1 cellular context compared by ENCODE assay signal in genomic region chrX:154373340-154374306, GRCh38.
TF ChIP-seq lines count a peak whose summit lies in the region.

No MANE protein-coding gene starts in this region.

TF ChIP-seq in HEK293, 187 proteins besides CTCF, POLR2A, EP300 and RAD21 (continued from another document and continues in another):
- TF ChIP-seq ZNF274 (IDR thresholded peaks at IDR 0.05; ENCODE audit: low read length) = no peak
- TF ChIP-seq ZNF274 (tag by site-specific recombination; IDR thresholded peaks at IDR 0.05; ENCODE audit: borderline replicate concordance) = no peak
- no peak for TF ChIP-seq KLF7 (tag by site-specific recombination; IDR thresholded peaks at IDR 0.05; ENCODE audit: borderline replicate concordance)
- TF ChIP-seq ZBTB20 (tag by site-specific recombination; IDR thresholded peaks at IDR 0.05) = peak; percentile 65; the same call in 1 of the 2 replicates
- TF ChIP-seq ZNF214 (tag by site-specific recombination; IDR thresholded peaks at IDR 0.05; ENCODE audit: borderline replicate concordance) = no peak
- TF ChIP-seq ZNF585B (tag by site-specific recombination; IDR thresholded peaks at IDR 0.05) = no peak
- TF ChIP-seq MZF1 (tag by site-specific recombination; IDR thresholded peaks at IDR 0.05; ENCODE audit: borderline replicate concordance) = no peak
- no peak for TF ChIP-seq ZBTB7A (tag by site-specific recombination; IDR thresholded peaks at IDR 0.05; ENCODE audit: low read depth)
- peak; percentile 63; the same call in 1 of the 2 replicates for TF ChIP-seq ZNF423 (tag by site-specific recombination; IDR thresholded peaks at IDR 0.05)
- TF ChIP-seq ZFP41 (tag by site-specific recombination; IDR thresholded peaks at IDR 0.05; ENCODE audit: borderline replicate concordance) = no peak
- no peak for TF ChIP-seq SP7 (tag by site-specific recombination; IDR thresholded peaks at IDR 0.05)
- TF ChIP-seq ZNF561 (tag by site-specific recombination; IDR thresholded peaks at IDR 0.05; ENCODE audit: borderline replicate concordance) = no peak
- no peak for TF ChIP-seq EGR2 (tag by site-specific recombination; IDR thresholded peaks at IDR 0.05; ENCODE audit: low read depth)
- no peak for TF ChIP-seq ZNF623 (tag by site-specific recombination; IDR thresholded peaks at IDR 0.05)
- TF ChIP-seq ZNF600 (tag by site-specific recombination; IDR thresholded peaks at IDR 0.05) = peak; percentile 31; the same call in 1 of the 2 replicates
- no peak for TF ChIP-seq ZFHX2 (tag by site-specific recombination; conservative IDR thresholded peaks at IDR 0.05)
- TF ChIP-seq ZNF549 (tag by site-specific recombination; IDR thresholded peaks at IDR 0.05) = no peak
- no peak for TF ChIP-seq PBX3 (CRISPR knock-in tag; IDR thresholded peaks at IDR 0.05)
- no peak for TF ChIP-seq ZXDB (tag by site-specific recombination; IDR thresholded peaks at IDR 0.05)
- TF ChIP-seq KLF9 (tag by site-specific recombination; IDR thresholded peaks at IDR 0.05; ENCODE audit: low read depth) = 0 out of 2 replicates have a peak, but pooled peaks have one; percentile 34
- TF ChIP-seq AEBP2 (tag by site-specific recombination; IDR thresholded peaks at IDR 0.05; ENCODE audit: borderline replicate concordance) = no peak
- no peak for TF ChIP-seq ZNF513 (tag by site-specific recombination; IDR thresholded peaks at IDR 0.05)
- no peak for TF ChIP-seq ZNF24 (tag by site-specific recombination; IDR thresholded peaks at IDR 0.05)
- TF ChIP-seq RBAK (tag by site-specific recombination; IDR thresholded peaks at IDR 0.05) = no peak
- TF ChIP-seq SP2 (tag by site-specific recombination; IDR thresholded peaks at IDR 0.05) = peak; percentile 58
- TF ChIP-seq ZNF184 (tag by site-specific recombination; IDR thresholded peaks at IDR 0.05) = no peak
- peak; percentile 56; the same call in 1 of the 2 replicates for TF ChIP-seq ZNF707 (tag by site-specific recombination; IDR thresholded peaks at IDR 0.05)
- no peak for TF ChIP-seq ZNF280C (tag by site-specific recombination; IDR thresholded peaks at IDR 0.05)
- no peak for TF ChIP-seq ZNF23 (tag by site-specific recombination; IDR thresholded peaks at IDR 0.05; ENCODE audit: borderline replicate concordance)
- TF ChIP-seq IKZF3 (tag by site-specific recombination; IDR thresholded peaks at IDR 0.05) = peak; percentile 80
- TF ChIP-seq ZBTB10 (tag by site-specific recombination; IDR thresholded peaks at IDR 0.05) = no peak
- no peak for TF ChIP-seq FEZF1 (tag by site-specific recombination; IDR thresholded peaks at IDR 0.05)
- TF ChIP-seq KLF17 (tag by site-specific recombination; IDR thresholded peaks at IDR 0.05) = no peak
- no peak for TF ChIP-seq ZNF658 (tag by site-specific recombination; IDR thresholded peaks at IDR 0.05)
- no peak for TF ChIP-seq ZNF37A (tag by site-specific recombination; IDR thresholded peaks at IDR 0.05)
- TF ChIP-seq KLF8 (tag by site-specific recombination; IDR thresholded peaks at IDR 0.05) = no peak
- peak; percentile 39 for TF ChIP-seq ZNF335 (tag by site-specific recombination; conservative IDR thresholded peaks at IDR 0.05)
- TF ChIP-seq HOXD13 (CRISPR knock-in tag; IDR thresholded peaks at IDR 0.05; ENCODE audit: borderline replicate concordance) = no peak
- TF ChIP-seq ZNF366 (tag by site-specific recombination; conservative IDR thresholded peaks at IDR 0.05) = 0 out of 2 replicates have a peak, but pooled peaks have one; percentile 41
- no peak for TF ChIP-seq KLF16 (tag by site-specific recombination; IDR thresholded peaks at IDR 0.05)
- no peak for TF ChIP-seq ZNF132 (tag by site-specific recombination; IDR thresholded peaks at IDR 0.05; ENCODE audit: borderline replicate concordance)
- TF ChIP-seq OVOL3 (tag by site-specific recombination; IDR thresholded peaks at IDR 0.05) = no peak
- no peak for TF ChIP-seq BCL11B (tag by site-specific recombination; IDR thresholded peaks at IDR 0.05; ENCODE audit: low read depth)
- TF ChIP-seq ZSCAN16 (tag by site-specific recombination; IDR thresholded peaks at IDR 0.05) = no peak
- peak; percentile 33 for TF ChIP-seq OSR2 (tag by site-specific recombination; IDR thresholded peaks at IDR 0.05)
- peak; percentile 49; the same call in 1 of the 2 replicates for TF ChIP-seq ZBTB48 (tag by site-specific recombination; IDR thresholded peaks at IDR 0.05)
- peak; percentile 47 for TF ChIP-seq GLIS1 (tag by site-specific recombination; IDR thresholded peaks at IDR 0.05)
- TF ChIP-seq ZNF138 (tag by site-specific recombination; IDR thresholded peaks at IDR 0.05; ENCODE audit: borderline replicate concordance) = no peak
- no peak for TF ChIP-seq KLF1 (tag by site-specific recombination; IDR thresholded peaks at IDR 0.05)
- TF ChIP-seq, protein P1, sequence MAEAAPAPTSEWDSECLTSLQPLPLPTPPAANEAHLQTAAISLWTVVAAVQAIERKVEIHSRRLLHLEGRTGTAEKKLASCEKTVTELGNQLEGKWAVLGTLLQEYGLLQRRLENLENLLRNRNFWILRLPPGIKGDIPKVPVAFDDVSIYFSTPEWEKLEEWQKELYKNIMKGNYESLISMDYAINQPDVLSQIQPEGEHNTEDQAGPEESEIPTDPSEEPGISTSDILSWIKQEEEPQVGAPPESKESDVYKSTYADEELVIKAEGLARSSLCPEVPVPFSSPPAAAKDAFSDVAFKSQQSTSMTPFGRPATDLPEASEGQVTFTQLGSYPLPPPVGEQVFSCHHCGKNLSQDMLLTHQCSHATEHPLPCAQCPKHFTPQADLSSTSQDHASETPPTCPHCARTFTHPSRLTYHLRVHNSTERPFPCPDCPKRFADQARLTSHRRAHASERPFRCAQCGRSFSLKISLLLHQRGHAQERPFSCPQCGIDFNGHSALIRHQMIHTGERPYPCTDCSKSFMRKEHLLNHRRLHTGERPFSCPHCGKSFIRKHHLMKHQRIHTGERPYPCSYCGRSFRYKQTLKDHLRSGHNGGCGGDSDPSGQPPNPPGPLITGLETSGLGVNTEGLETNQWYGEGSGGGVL (tag by site-specific recombination; IDR thresholded peaks at IDR 0.05) = no peak
- TF ChIP-seq ZNF239 (tag by site-specific recombination; IDR thresholded peaks at IDR 0.05) = no peak
- no peak for TF ChIP-seq ZBTB17 (tag by site-specific recombination; IDR thresholded peaks at IDR 0.05)
- TF ChIP-seq, protein P2, sequence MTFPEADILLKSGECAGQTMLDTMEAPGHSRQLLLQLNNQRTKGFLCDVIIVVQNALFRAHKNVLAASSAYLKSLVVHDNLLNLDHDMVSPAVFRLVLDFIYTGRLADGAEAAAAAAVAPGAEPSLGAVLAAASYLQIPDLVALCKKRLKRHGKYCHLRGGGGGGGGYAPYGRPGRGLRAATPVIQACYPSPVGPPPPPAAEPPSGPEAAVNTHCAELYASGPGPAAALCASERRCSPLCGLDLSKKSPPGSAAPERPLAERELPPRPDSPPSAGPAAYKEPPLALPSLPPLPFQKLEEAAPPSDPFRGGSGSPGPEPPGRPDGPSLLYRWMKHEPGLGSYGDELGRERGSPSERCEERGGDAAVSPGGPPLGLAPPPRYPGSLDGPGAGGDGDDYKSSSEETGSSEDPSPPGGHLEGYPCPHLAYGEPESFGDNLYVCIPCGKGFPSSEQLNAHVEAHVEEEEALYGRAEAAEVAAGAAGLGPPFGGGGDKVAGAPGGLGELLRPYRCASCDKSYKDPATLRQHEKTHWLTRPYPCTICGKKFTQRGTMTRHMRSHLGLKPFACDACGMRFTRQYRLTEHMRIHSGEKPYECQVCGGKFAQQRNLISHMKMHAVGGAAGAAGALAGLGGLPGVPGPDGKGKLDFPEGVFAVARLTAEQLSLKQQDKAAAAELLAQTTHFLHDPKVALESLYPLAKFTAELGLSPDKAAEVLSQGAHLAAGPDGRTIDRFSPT (tag by site-specific recombination; IDR thresholded peaks at IDR 0.05) = peak; percentile 78; the same call in 1 of the 2 replicates
- peak; percentile 91 for TF ChIP-seq ZEB2 (tag by site-specific recombination; IDR thresholded peaks at IDR 0.05)
- TF ChIP-seq GLI2 (tag by site-specific recombination; IDR thresholded peaks at IDR 0.05; ENCODE audit: borderline replicate concordance, low read depth) = no peak
- TF ChIP-seq, protein P3, sequence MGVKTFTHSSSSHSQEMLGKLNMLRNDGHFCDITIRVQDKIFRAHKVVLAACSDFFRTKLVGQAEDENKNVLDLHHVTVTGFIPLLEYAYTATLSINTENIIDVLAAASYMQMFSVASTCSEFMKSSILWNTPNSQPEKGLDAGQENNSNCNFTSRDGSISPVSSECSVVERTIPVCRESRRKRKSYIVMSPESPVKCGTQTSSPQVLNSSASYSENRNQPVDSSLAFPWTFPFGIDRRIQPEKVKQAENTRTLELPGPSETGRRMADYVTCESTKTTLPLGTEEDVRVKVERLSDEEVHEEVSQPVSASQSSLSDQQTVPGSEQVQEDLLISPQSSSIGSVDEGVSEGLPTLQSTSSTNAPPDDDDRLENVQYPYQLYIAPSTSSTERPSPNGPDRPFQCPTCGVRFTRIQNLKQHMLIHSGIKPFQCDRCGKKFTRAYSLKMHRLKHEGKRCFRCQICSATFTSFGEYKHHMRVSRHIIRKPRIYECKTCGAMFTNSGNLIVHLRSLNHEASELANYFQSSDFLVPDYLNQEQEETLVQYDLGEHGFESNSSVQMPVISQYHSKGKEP (tag by site-specific recombination; IDR thresholded peaks at IDR 0.05) = no peak
- no peak for TF ChIP-seq ZNF785 (tag by site-specific recombination; IDR thresholded peaks at IDR 0.05)
- TF ChIP-seq ZNF654 (tag by site-specific recombination; IDR thresholded peaks at IDR 0.05; ENCODE audit: low read depth) = peak; percentile 16; the same call in 1 of the 2 replicates
